In the genomic region with DNA sequence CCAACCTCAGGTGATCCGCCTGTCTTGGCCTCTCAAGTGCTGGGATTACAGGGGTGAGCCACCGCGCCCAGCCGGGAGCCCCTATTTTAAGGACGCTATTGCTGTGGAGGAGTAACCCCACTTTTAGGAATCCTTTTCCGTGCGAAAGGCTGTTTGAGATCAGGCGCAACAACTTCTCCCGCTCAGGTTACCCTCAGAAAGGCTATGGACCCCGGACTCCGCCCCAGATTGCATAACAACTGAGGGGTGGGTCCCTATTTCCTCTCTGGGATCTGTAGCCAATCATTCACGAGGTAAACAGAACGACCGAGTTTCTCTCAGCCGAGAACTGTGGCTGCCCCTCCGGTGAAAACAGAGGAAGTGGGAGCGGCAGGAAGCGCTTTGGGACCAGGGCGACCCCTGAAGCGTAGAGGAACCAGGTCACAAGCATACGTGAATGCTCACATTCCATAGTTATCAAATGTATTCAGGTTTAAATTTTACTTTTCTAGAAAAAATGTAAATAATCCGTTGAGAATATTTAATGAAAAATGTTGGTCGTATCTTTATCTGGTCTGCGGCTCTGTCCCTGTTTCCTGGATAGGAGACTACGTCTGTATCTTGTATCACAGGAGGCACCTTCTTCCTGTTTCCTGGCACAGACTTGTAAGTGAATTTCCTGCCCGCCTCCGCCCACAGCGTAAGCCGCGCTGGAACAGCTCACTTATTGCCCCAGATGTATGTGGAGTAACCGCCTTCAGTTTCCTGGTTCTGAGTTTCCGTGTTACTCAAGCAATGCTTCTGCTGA, we compare ENCODE assay signal across 8 cellular contexts. TPM values are rescaled to one million over a fixed set of nuclear protein-coding genes. Genes with fewer than 3 reads are reported as not detected.
A peak's percentile ranks its signal among the peaks of the same experiment; 100 is the strongest.
DNase-seq lines count a peak whose midpoint lies in the region; ATAC-seq and TF ChIP-seq lines count a peak whose summit lies in the region.

No MANE protein-coding gene starts in this region.

- H3K9me3 Mint-ChIP-seq in HFFc6, result peaks cover 9% of the 10 kb centered on the region

- H3K4me3 Mint-ChIP-seq in HFFc6, result peak overlapping the region; percentile 92

- no peak for ATAC-seq in GM18520 (IDR thresholded peaks at IDR 0.05; ENCODE audit: unreplicated experiment)

- no peaks in the 10 kb centered on the region for H3K9me3 ChIP-seq in breast epithelium
- H3K9me3 ChIP-seq in iPS-18a (ENCODE audit: control insufficient read depth, low read depth, low read length), result no peaks in the 10 kb centered on the region

- no peak overlapping the region for H3K9ac ChIP-seq in iPS-18a (ENCODE audit: low read length)

- H3K36me3 ChIP-seq in breast epithelium, result no peaks in the 10 kb centered on the region
- no peaks in the 10 kb centered on the region for H3K36me3 ChIP-seq in iPS-18a (ENCODE audit: control insufficient read depth, low read depth, low read length)

- H3K4me1 ChIP-seq in breast epithelium, result no peaks in the 10 kb centered on the region
- peaks cover 9% of the 10 kb centered on the region for H3K4me1 ChIP-seq in iPS-18a (ENCODE audit: control insufficient read depth, low read depth, low read length)

- H3K27me3 ChIP-seq in breast epithelium (no peaks in the 10 kb centered on the region), iPS-18a (ENCODE audit: control insufficient read depth, insufficient read depth, low read length) (no peaks in the 10 kb centered on the region)

- H3K27ac Mint-ChIP-seq in HFFc6, result peak overlapping the region; percentile 96

- peak overlapping the region; percentile 92 to 98 for H3K27ac ChIP-seq in breast epithelium
- no peak overlapping the region for H3K27ac ChIP-seq in iPS-18a (ENCODE audit: low read length)

- TF ChIP-seq POLR2A in breast epithelium (IDR thresholded peaks at IDR 0.05), result peak; percentile 51

- H3K4me1 Mint-ChIP-seq in HFFc6 (ENCODE audit: low read depth), result peaks cover 32% of the 10 kb centered on the region

- H3K27me3 Mint-ChIP-seq in HFFc6 (ENCODE audit: insufficient read depth), result no peaks in the 10 kb centered on the region

- H3K4me3 ChIP-seq in WI38 (ENCODE audit: low read depth, low read length) (peak overlapping the region; percentile 52), breast epithelium (peak overlapping the region; percentile 42 to 69 (median 43)), iPS-18a (ENCODE audit: low read length) (peak overlapping the region; percentile 40), skeletal muscle cell (ENCODE audit: low read depth, low read length) (peak overlapping the region; percentile 45)

- peak; percentile 84 for DNase-seq in GM10266 (ENCODE audit: extremely low spot score)
- DNase-seq in HFFc6, result peak; percentile 82
- DNase-seq in NCI-H1436 treated with DMSO at 0.1 percent for 48 hours (lab: John Stamatoyannopoulos, UW), result peak; percentile 47
- peak; percentile 87 to 94 for DNase-seq in breast epithelium (ENCODE audit: low spot score in 2 of 2)
- DNase-seq in skeletal muscle cell (ENCODE audit: low read depth), result peak; percentile 87

- intact Hi-C loops in breast epithelium (cut with DNase I; ENCODE audit: low total_unique reads), result no loop called here

- peaks cover 9% of the 10 kb centered on the region for H3K36me3 Mint-ChIP-seq in HFFc6 (ENCODE audit: low read depth)

- TF ChIP-seq CTCF in GM10266 (IDR thresholded peaks at IDR 0.05; ENCODE audit: control insufficient read depth, insufficient read depth, low read depth, missing control alignments), result no peak
- TF ChIP-seq CTCF in HFFc6 (IDR thresholded peaks at IDR 0.05), result no peak
- TF ChIP-seq CTCF in WI38 (IDR thresholded peaks at IDR 0.05; ENCODE audit: low read depth, low read length), result no peak
- no peak for TF ChIP-seq CTCF in breast epithelium (IDR thresholded peaks at IDR 0.05)

RNA-seq across cellular contexts. Expression of a gene that starts 26.9 kb away (rescaled TPM):
- 100 to 1,000 TPM; 122 to 131 (median 126) TPM for total RNA-seq in HFFc6 (2021; fragmentation: NEBNext Ultra II Directional; extraction: Animal tissue kit (Norgen Biotek cat#: 25700))
- total RNA-seq in breast epithelium, result 100 to 1,000 TPM; 420 to 803 (median 575) TPM

RNA-seq across cellular contexts. Expression of a gene that starts 40.1 kb away (rescaled TPM):
- 10 to 100 TPM; 56.9 to 65.6 (median 61.9) TPM for total RNA-seq in HFFc6 (2021; fragmentation: NEBNext Ultra II Directional; extraction: Animal tissue kit (Norgen Biotek cat#: 25700))
- total RNA-seq in breast epithelium, result 10 to 100 TPM; 39.7 to 51.2 (median 47.5) TPM

RNA-seq across cellular contexts. Expression of a gene that starts 40.9 kb away (rescaled TPM):
- total RNA-seq in HFFc6 (2021; fragmentation: NEBNext Ultra II Directional; extraction: Animal tissue kit (Norgen Biotek cat#: 25700)), result 10 to 100 TPM in 5 of 6 experiments, 1 to 10 TPM in 1; 9.8 to 14.0 (median 12.3) TPM
- 10 to 100 TPM in 2 of 3 donors, 1 to 10 TPM in 1; 9.0 to 28.4 (median 12.1) TPM for total RNA-seq in breast epithelium

RNA-seq across cellular contexts. Expression of a gene that starts 55.1 kb away (rescaled TPM):
- 10 to 100 TPM; 51.3 to 69.3 (median 63.1) TPM for total RNA-seq in HFFc6 (2021; fragmentation: NEBNext Ultra II Directional; extraction: Animal tissue kit (Norgen Biotek cat#: 25700))
- total RNA-seq in breast epithelium, result 10 to 100 TPM; 41.0 to 55.2 (median 51.5) TPM
